ENCODE assay signal across 8 cellular contexts in genomic region chr13:31161583-31162150, GRCh38. TPM values are rescaled to one million over a fixed set of nuclear protein-coding genes. Genes with fewer than 3 reads are reported as not detected.
DNase-seq lines count a peak whose midpoint lies in the region; ATAC-seq and TF ChIP-seq lines count a peak whose summit lies in the region.

HSPH1 (minus strand) TSS chr13:31161904; CDS start chr13:31161582, 322 bp downstream.

- no peak for TF ChIP-seq CTCF in GM20000 (IDR thresholded peaks at IDR 0.05; ENCODE audit: extremely low read depth, missing control alignments)
- TF ChIP-seq CTCF in endothelial cell (IDR thresholded peaks at IDR 0.05; ENCODE audit: unreplicated experiment), result no peak
- no peak for TF ChIP-seq CTCF in mesothelial cell of epicardium (IDR thresholded peaks at IDR 0.05; ENCODE audit: unreplicated experiment)

- CTCF ChIA-PET in activated CD8-positive, alpha-beta memory T cell treated with anti-CD3 and anti-CD28 coated beads, Interleukin-2, amount 10 ng/mL, durations not matched to agents 7 days and 5 days (lab: Charles Lee), result interaction anchor here (1.1 to 3.0 kb wide), 3 partner anchors 39 to 118 kb away, joined by 3 to 16 read pairs (median 11); partner anchors contain the start of gene B3GLCT

- H3K4me1 Mint-ChIP-seq in activated CD8-positive, alpha-beta memory T cell treated with anti-CD3 and anti-CD28 coated beads, Interleukin-2, amount 10 ng/mL, durations not matched to agents 7 days and 5 days, result peaks cover 40% of the 10 kb centered on the region
- H3K4me1 Mint-ChIP-seq in endothelial cell (ENCODE audit: unreplicated experiment), result peaks cover 20% of the 10 kb centered on the region
- peaks cover 31% of the 10 kb centered on the region for H3K4me1 Mint-ChIP-seq in mesothelial cell of epicardium

- peak; percentile 80 for ATAC-seq in activated CD8-positive, alpha-beta memory T cell treated with anti-CD3 and anti-CD28 coated beads, Interleukin-2, amount 10 ng/mL, durations not matched to agents 7 days and 5 days

- in situ Hi-C loops in Caki2 (cut with HindIII; ENCODE audit: low pct_unique_long_range_greater_than_20kb, low sequenced_read_pairs), result no loop called here

- H3K9me3 Mint-ChIP-seq in activated CD8-positive, alpha-beta memory T cell treated with anti-CD3 and anti-CD28 coated beads, Interleukin-2, amount 10 ng/mL, durations not matched to agents 7 days and 5 days (ENCODE audit: low read depth), result no peaks in the 10 kb centered on the region
- H3K9me3 Mint-ChIP-seq in endothelial cell (ENCODE audit: unreplicated experiment), result no peaks in the 10 kb centered on the region
- H3K9me3 Mint-ChIP-seq in mesothelial cell of epicardium, result no peaks in the 10 kb centered on the region

- DNase-seq in Caki2 (ENCODE audit: low read depth), result peak; percentile 97
- DNase-seq in GM20000 (ENCODE audit: low spot score), result peak; percentile 93
- peak; percentile 100 for DNase-seq in HT-29 (ENCODE audit: low spot score)
- peak; percentile 99 to 100 for DNase-seq in NOMO-1 (lab: John Stamatoyannopoulos, UW; ENCODE audit: unreplicated experiment in 2 of 2)
- DNase-seq in activated CD8-positive, alpha-beta memory T cell treated with anti-CD3 and anti-CD28 coated beads, Interleukin-2, amount 10 ng/mL, durations not matched to agents 7 days and 5 days, result peak; percentile 99
- DNase-seq in endothelial cell (ENCODE audit: low spot score), result peak; percentile 96
- peak; percentile 95 to 98 for DNase-seq in mesothelial cell of epicardium (ENCODE audit: low spot score in 2 of 2, unreplicated experiment in 2 of 2)
- peak; percentile 98 to 99 for DNase-seq in stimulated activated CD8-positive, alpha-beta memory T cell treated with anti-CD3 and anti-CD28 coated beads, Interleukin-15, amount 100 ng/mL, for 48 hours (ENCODE audit: low read depth in 2 of 2)

- H3K36me3 Mint-ChIP-seq in activated CD8-positive, alpha-beta memory T cell treated with anti-CD3 and anti-CD28 coated beads, Interleukin-2, amount 10 ng/mL, durations not matched to agents 7 days and 5 days, result peaks cover 20% of the 10 kb centered on the region
- H3K36me3 Mint-ChIP-seq in endothelial cell (ENCODE audit: low read depth, unreplicated experiment), result no peaks in the 10 kb centered on the region
- peaks cover 3% of the 10 kb centered on the region for H3K36me3 Mint-ChIP-seq in mesothelial cell of epicardium

- H3K27me3 Mint-ChIP-seq in activated CD8-positive, alpha-beta memory T cell treated with anti-CD3 and anti-CD28 coated beads, Interleukin-2, amount 10 ng/mL, durations not matched to agents 7 days and 5 days, result no peaks in the 10 kb centered on the region
- H3K27me3 Mint-ChIP-seq in endothelial cell (ENCODE audit: unreplicated experiment), result peaks cover 4% of the 10 kb centered on the region
- no peaks in the 10 kb centered on the region for H3K27me3 Mint-ChIP-seq in mesothelial cell of epicardium (ENCODE audit: low read depth)

- peak within 1 kb of the TSS; percentile 90 for H3K4me3 Mint-ChIP-seq in activated CD8-positive, alpha-beta memory T cell treated with anti-CD3 and anti-CD28 coated beads, Interleukin-2, amount 10 ng/mL, durations not matched to agents 7 days and 5 days
- peak within 1 kb of the TSS; percentile 94 for H3K4me3 Mint-ChIP-seq in endothelial cell (ENCODE audit: unreplicated experiment)
- H3K4me3 Mint-ChIP-seq in mesothelial cell of epicardium, result peak within 1 kb of the TSS; percentile 95

- peak within 1 kb of the TSS; percentile 99 for H3K27ac Mint-ChIP-seq in activated CD8-positive, alpha-beta memory T cell treated with anti-CD3 and anti-CD28 coated beads, Interleukin-2, amount 10 ng/mL, durations not matched to agents 7 days and 5 days
- peak within 1 kb of the TSS; percentile 97 for H3K27ac Mint-ChIP-seq in endothelial cell (ENCODE audit: unreplicated experiment)
- peak within 1 kb of the TSS; percentile 98 for H3K27ac Mint-ChIP-seq in mesothelial cell of epicardium

RNA-seq across cellular contexts. Expression of gene HSPH1, which starts in this region (rescaled TPM):
- 62.4 and 82.0 TPM in 2 replicates for total RNA-seq in Caki2 (2014; rRNA removed; shearing (Covaris generic); ENCODE audit: low replicate concordance)
- 108 and 118 TPM in 2 replicates for total RNA-seq in HT-29 (2014; rRNA removed; shearing (Covaris generic))
- 100 to 1,000 TPM; 141 to 202 TPM for total RNA-seq in activated CD8-positive, alpha-beta memory T cell treated with anti-CD3 and anti-CD28 coated beads, Interleukin-2, amount 10 ng/mL, durations not matched to agents 7 days and 5 days
- total RNA-seq in endothelial cell (ENCODE audit: unreplicated experiment), result 43.9 TPM
- total RNA-seq in mesothelial cell of epicardium, result 72.1 to 75.1 TPM (median 74.8 TPM) in 3 replicates

Comparison
In these comparisons a context has a peak if more than half of its experiments do, and no peak if none do; other contexts are left out.
1. Peak in every context shown above with its lines: DNase-seq and ATAC-seq.